ENCODE assay signal across 1 cellular context in the genomic region with DNA sequence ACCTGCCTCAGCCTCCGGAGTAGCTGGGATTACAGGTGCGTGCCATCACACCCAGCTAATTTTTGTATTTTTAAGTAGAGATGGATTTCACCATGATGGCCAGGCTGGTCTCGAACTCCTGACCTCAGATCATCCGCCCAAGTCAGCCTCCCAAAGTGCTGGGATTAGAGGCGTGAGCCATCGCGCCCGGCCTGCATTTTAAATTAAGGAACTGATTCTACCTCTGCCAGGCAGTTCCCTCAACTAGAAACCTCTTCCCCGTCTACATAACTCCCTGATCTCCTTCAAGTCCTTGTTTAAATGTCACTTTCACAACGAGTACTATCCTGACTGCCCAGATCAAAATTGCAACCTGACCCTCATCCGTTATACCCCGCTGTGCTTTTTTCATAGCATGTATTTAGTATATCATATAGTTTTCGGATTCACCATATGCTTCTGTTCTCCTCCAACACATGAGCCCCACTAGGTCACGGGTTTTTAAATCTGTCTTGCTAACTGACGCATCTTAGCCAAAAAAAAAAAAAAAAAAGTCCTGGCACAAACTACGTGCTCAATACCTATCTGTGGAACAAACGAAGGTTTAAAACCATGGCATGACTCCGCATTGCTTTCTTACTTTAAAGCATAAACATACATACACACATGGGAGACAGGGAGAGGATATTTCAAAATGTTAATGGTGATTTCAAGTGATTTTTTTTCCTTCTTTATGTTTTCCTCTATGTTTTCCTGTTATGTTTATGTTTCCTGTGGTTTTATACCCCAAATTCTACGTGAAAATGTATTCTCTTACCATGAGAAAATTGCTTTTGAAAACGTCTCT.
TF ChIP-seq lines count a peak whose summit lies in the region.

No MANE protein-coding gene starts in this region.

TF ChIP-seq in GM23338, 12 proteins besides CTCF, POLR2A, EP300 and RAD21:
- TF ChIP-seq, protein P1, sequence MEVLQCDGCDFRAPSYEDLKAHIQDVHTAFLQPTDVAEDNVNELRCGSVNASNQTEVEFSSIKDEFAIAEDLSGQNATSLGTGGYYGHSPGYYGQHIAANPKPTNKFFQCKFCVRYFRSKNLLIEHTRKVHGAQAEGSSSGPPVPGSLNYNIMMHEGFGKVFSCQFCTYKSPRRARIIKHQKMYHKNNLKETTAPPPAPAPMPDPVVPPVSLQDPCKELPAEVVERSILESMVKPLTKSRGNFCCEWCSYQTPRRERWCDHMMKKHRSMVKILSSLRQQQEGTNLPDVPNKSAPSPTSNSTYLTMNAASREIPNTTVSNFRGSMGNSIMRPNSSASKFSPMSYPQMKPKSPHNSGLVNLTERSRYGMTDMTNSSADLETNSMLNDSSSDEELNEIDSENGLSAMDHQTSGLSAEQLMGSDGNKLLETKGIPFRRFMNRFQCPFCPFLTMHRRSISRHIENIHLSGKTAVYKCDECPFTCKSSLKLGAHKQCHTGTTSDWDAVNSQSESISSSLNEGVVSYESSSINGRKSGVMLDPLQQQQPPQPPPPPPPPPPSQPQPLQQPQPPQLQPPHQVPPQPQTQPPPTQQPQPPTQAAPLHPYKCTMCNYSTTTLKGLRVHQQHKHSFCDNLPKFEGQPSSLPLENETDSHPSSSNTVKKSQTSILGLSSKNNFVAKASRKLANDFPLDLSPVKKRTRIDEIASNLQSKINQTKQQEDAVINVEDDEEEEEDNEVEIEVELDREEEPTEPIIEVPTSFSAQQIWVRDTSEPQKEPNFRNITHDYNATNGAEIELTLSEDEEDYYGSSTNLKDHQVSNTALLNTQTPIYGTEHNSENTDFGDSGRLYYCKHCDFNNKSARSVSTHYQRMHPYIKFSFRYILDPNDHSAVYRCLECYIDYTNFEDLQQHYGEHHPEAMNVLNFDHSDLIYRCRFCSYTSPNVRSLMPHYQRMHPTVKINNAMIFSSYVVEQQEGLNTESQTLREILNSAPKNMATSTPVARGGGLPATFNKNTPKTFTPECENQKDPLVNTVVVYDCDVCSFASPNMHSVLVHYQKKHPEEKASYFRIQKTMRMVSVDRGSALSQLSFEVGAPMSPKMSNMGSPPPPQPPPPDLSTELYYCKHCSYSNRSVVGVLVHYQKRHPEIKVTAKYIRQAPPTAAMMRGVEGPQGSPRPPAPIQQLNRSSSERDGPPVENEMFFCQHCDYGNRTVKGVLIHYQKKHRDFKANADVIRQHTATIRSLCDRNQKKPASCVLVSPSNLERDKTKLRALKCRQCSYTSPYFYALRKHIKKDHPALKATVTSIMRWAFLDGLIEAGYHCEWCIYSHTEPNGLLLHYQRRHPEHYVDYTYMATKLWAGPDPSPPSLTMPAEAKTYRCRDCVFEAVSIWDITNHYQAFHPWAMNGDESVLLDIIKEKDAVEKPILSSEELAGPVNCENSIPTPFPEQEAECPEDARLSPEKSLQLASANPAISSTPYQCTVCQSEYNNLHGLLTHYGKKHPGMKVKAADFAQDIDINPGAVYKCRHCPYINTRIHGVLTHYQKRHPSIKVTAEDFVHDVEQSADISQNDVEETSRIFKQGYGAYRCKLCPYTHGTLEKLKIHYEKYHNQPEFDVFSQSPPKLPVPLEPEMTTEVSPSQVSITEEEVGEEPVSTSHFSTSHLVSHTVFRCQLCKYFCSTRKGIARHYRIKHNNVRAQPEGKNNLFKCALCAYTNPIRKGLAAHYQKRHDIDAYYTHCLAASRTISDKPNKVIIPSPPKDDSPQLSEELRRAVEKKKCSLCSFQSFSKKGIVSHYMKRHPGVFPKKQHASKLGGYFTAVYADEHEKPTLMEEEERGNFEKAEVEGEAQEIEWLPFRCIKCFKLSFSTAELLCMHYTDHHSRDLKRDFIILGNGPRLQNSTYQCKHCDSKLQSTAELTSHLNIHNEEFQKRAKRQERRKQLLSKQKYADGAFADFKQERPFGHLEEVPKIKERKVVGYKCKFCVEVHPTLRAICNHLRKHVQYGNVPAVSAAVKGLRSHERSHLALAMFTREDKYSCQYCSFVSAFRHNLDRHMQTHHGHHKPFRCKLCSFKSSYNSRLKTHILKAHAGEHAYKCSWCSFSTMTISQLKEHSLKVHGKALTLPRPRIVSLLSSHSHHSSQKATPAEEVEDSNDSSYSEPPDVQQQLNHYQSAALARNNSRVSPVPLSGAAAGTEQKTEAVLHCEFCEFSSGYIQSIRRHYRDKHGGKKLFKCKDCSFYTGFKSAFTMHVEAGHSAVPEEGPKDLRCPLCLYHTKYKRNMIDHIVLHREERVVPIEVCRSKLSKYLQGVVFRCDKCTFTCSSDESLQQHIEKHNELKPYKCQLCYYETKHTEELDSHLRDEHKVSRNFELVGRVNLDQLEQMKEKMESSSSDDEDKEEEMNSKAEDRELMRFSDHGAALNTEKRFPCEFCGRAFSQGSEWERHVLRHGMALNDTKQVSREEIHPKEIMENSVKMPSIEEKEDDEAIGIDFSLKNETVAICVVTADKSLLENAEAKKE (CRISPR knock-in tag; IDR thresholded peaks at IDR 0.05): no peak
- TF ChIP-seq, protein P2, sequence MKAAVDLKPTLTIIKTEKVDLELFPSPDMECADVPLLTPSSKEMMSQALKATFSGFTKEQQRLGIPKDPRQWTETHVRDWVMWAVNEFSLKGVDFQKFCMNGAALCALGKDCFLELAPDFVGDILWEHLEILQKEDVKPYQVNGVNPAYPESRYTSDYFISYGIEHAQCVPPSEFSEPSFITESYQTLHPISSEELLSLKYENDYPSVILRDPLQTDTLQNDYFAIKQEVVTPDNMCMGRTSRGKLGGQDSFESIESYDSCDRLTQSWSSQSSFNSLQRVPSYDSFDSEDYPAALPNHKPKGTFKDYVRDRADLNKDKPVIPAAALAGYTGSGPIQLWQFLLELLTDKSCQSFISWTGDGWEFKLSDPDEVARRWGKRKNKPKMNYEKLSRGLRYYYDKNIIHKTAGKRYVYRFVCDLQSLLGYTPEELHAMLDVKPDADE (IDR thresholded peaks at IDR 0.05): no peak
- TF ChIP-seq NANOG (IDR thresholded peaks at IDR 0.05; ENCODE audit: borderline replicate concordance) (no peak), ZNF331 (CRISPR knock-in tag; IDR thresholded peaks at IDR 0.05; ENCODE audit: low read depth) (no peak), EZH2 (IDR thresholded peaks at IDR 0.05; ENCODE audit: low read depth, unreplicated experiment) (peak; percentile 35)
